ENCODE assay signal across 2 cellular contexts in genomic region chr5:142529626-142530278, GRCh38.
TF ChIP-seq lines count a peak whose summit lies in the region.

No MANE protein-coding gene starts in this region.

TF ChIP-seq in IMR-90, 13 proteins besides CTCF, POLR2A, EP300 and RAD21:
- TF ChIP-seq ELK1 (IDR thresholded peaks at IDR 0.05; ENCODE audit: borderline replicate concordance, low read depth, low read length) (no peak), CEBPB (IDR thresholded peaks at IDR 0.05; ENCODE audit: low read depth, low read length) (no peak), FOS (IDR thresholded peaks at IDR 0.05; ENCODE audit: low read depth, low read length) (peak; percentile 8; the same call in 1 of the 2 replicates)

TF ChIP-seq in HepG2, 621 proteins besides CTCF, POLR2A, EP300 and RAD21:
- no peak for TF ChIP-seq GLI4 (CRISPR knock-in tag; IDR thresholded peaks at IDR 0.05; ENCODE audit: borderline replicate concordance)
- TF ChIP-seq ZFP36 (IDR thresholded peaks at IDR 0.05; ENCODE audit: borderline replicate concordance, low read depth, low read length, partially characterized antibody): no peak
- TF ChIP-seq ZNF839 (CRISPR knock-in tag; IDR thresholded peaks at IDR 0.05; ENCODE audit: borderline replicate concordance): no peak
- TF ChIP-seq HDAC6 (IDR thresholded peaks at IDR 0.05; ENCODE audit: low read depth, low read length): no peak
- no peak for TF ChIP-seq ZNF563 (CRISPR knock-in tag; IDR thresholded peaks at IDR 0.05)
- TF ChIP-seq ZNF44 (CRISPR knock-in tag; IDR thresholded peaks at IDR 0.05): no peak
- TF ChIP-seq MED1 (CRISPR knock-in tag; IDR thresholded peaks at IDR 0.05): 0 out of 2 replicates have a peak, but pooled peaks have one; percentile 15
- 0 out of 2 replicates have a peak, but pooled peaks have one; percentile 14 for TF ChIP-seq ARID5B (CRISPR knock-in tag; IDR thresholded peaks at IDR 0.05)
- TF ChIP-seq TFDP2 (CRISPR knock-in tag; IDR thresholded peaks at IDR 0.05): no peak
- peak; percentile 23; the same call in 1 of the 2 replicates for TF ChIP-seq SOX5 (CRISPR knock-in tag; IDR thresholded peaks at IDR 0.05; ENCODE audit: borderline replicate concordance)
- no peak for TF ChIP-seq ZNF704 (CRISPR knock-in tag; IDR thresholded peaks at IDR 0.05; ENCODE audit: borderline replicate concordance)
- peak; percentile 45; the same call in 1 of the 2 replicates for TF ChIP-seq FOSL2 (CRISPR knock-in tag; IDR thresholded peaks at IDR 0.05)
- no peak for TF ChIP-seq ZBTB40 (IDR thresholded peaks at IDR 0.05)
- no peak for TF ChIP-seq ZBTB40 (CRISPR knock-in tag; IDR thresholded peaks at IDR 0.05)
- no peak for TF ChIP-seq ARID4A (CRISPR knock-in tag; IDR thresholded peaks at IDR 0.05; ENCODE audit: borderline replicate concordance)
- TF ChIP-seq ZNF275 (CRISPR knock-in tag; IDR thresholded peaks at IDR 0.05; ENCODE audit: borderline replicate concordance): no peak
- TF ChIP-seq EZH2 (conservative IDR thresholded peaks at IDR 0.05; ENCODE audit: low read depth, low read length): no peak
- TF ChIP-seq DR1 (CRISPR knock-in tag; IDR thresholded peaks at IDR 0.05): no peak
